Comparison of ENCODE assay signal across 9 cellular contexts in genomic region chr20:14264869-14265268, GRCh38.
A peak's percentile ranks its signal among the peaks of the same experiment; 100 is the strongest.
DNase-seq lines count a peak whose midpoint lies in the region; ATAC-seq and TF ChIP-seq lines count a peak whose summit lies in the region.
"Had no signal": no experiment of that assay in that cellular context is flagged by ENCODE, and none has a peak within 500 bp of the region (broad histone marks: within the 10 kb centered on the region; RNA-seq: fewer than 3 reads in every experiment).

No MANE protein-coding gene starts in this region.

- H3F3A ChIP-seq in SK-N-SH (replicated peaks; ENCODE audit: insufficient read depth) = no peaks in the 10 kb centered on the region

- no peaks in the 10 kb centered on the region; a peak in 1 of 4 replicates for H3K4me1 ChIP-seq in SK-N-SH (ENCODE audit: control insufficient read depth in 1 of 2, insufficient read depth in 2 of 2, low read depth in 1 of 2, low read length in 1 of 2)

- H3K4me2 ChIP-seq in SK-N-SH = no peak overlapping the region

- H3K79me2 ChIP-seq in SK-N-SH (ENCODE audit: insufficient read depth) = no peaks in the 10 kb centered on the region

- no peaks in the 10 kb centered on the region for H3K27me3 ChIP-seq in SK-N-SH (ENCODE audit: insufficient read depth)

- no peak overlapping the region for H3K27ac ChIP-seq in SK-N-SH (ENCODE audit: low read depth in 2 of 2, low read length in 1 of 2)
- no peak overlapping the region for H3K27ac ChIP-seq in coronary artery

- POLR2A ChIA-PET in SK-N-SH (lab: Yijun Ruan, JAX) = no interaction called here

- no peaks in the 10 kb centered on the region for H4K20me1 ChIP-seq in SK-N-SH (ENCODE audit: insufficient read depth)

- no peak for TF ChIP-seq EP300 in SK-N-SH (IDR thresholded peaks at IDR 0.05; ENCODE audit: borderline replicate concordance in 1 of 2, low read depth in 1 of 2, low read length in 1 of 2)

- ATAC-seq in GM21381 (IDR thresholded peaks at IDR 0.05; ENCODE audit: unreplicated experiment) = no peak
- no peak for ATAC-seq in HG02884 (IDR thresholded peaks at IDR 0.05; ENCODE audit: unreplicated experiment)

- TF ChIP-seq RAD21 in SK-N-SH (IDR thresholded peaks at IDR 0.05; ENCODE audit: low read length) = no peak

- in situ Hi-C loops in KBM-7 (cut with MboI; ENCODE audit: low pct_unique_long_range_greater_than_20kb, low sequenced_read_pairs) = no loop called here

- no peaks in the 10 kb centered on the region for H3K9me2 ChIP-seq in SK-N-SH

- TF ChIP-seq CTCF in AG09309 (IDR thresholded peaks at IDR 0.05; ENCODE audit: control insufficient read depth, insufficient read depth, low read depth, low read length, missing control alignments) (peak; percentile 32), SK-N-SH (IDR thresholded peaks at IDR 0.05) (peak; percentile 51), coronary artery (IDR thresholded peaks at IDR 0.05) (no peak)

- H2AFZ ChIP-seq in SK-N-SH (ENCODE audit: low read depth) = no peak overlapping the region

- H3K9ac ChIP-seq in SK-N-SH = no peak overlapping the region

- H3K36me3 ChIP-seq in SK-N-SH (replicated peaks in 1 of 2; ENCODE audit: control insufficient read depth in 1 of 2, insufficient read depth in 2 of 2, low read length in 1 of 2) = no peaks in the 10 kb centered on the region

- CTCF ChIA-PET in SK-N-SH (lab: Yijun Ruan, JAX) = interaction anchor here (1.0 kb wide), 1 partner anchor 12 kb away, joined by 3 read pairs; no protein-coding TSS in a partner anchor

- DNase-seq in AG09309 (ENCODE audit: low read depth) (peak; percentile 13), HCEC 1CT (peak; percentile 16), SK-N-SH (peak; percentile 4), iPS-NIHi11 (ENCODE audit: low spot score) (peak; percentile 22), coronary artery (ENCODE audit: low spot score) (no peak), KBM-7 (no peak)
- DNase-seq: activated naive CD8-positive, alpha-beta T cell treated with anti-CD3 and anti-CD28 coated beads for 36 hours had no signal

- H3K4me3 ChIP-seq in AG09309 (ENCODE audit: control insufficient read depth, low read depth, low read length) (no peak overlapping the region), SK-N-SH (ENCODE audit: low read depth in 2 of 2, low read length in 1 of 2) (no peak overlapping the region), coronary artery (no peak overlapping the region)

- H3K9me3 ChIP-seq in SK-N-SH = no peaks in the 10 kb centered on the region

TF ChIP-seq in SK-N-SH, 30 proteins besides CTCF, POLR2A, EP300 and RAD21:
- no peak for TF ChIP-seq FOXM1 (IDR thresholded peaks at IDR 0.05; ENCODE audit: low read depth)
- no peak for TF ChIP-seq POLR2AphosphoS5 (IDR thresholded peaks at IDR 0.05; ENCODE audit: low read depth, low read length)
- TF ChIP-seq SMC3 (IDR thresholded peaks at IDR 0.05; ENCODE audit: low read depth, low read length) = peak; percentile 53
- no peak for TF ChIP-seq JUND (IDR thresholded peaks at IDR 0.05)

Comparison
In these comparisons a context has a peak if more than half of its experiments do, and no peak if none do; other contexts are left out.
1. DNase-seq: peak in AG09309 (single experiment), HCEC 1CT (single experiment), SK-N-SH (single experiment) and iPS-NIHi11 (single experiment); none in coronary artery (single experiment) and KBM-7 (single experiment).